In genomic region chr11:64742940-64743590, GRCh38 we compare ENCODE assay signal across 8 cellular contexts. TPM values are rescaled to one million over a fixed set of nuclear protein-coding genes. Genes with fewer than 3 reads are reported as not detected.
A peak's percentile ranks its signal among the peaks of the same experiment; 100 is the strongest.
DNase-seq lines count a peak whose midpoint lies in the region; ATAC-seq and TF ChIP-seq lines count a peak whose summit lies in the region.

No MANE protein-coding gene starts in this region.

- H3K79me1 ChIP-seq in H9 (ENCODE audit: insufficient read depth, low read depth, low read length, poor library complexity, severe bottlenecking), result no peaks in the 10 kb centered on the region

- peaks cover 43% of the 10 kb centered on the region for H3K23me2 ChIP-seq in H9 (ENCODE audit: insufficient read length, low read depth, low read length, poor library complexity, severe bottlenecking)

- H3K36me3 ChIP-seq in urinary bladder (ENCODE audit: insufficient read depth), result no peaks in the 10 kb centered on the region

- TF ChIP-seq CTCF in AG10803 (conservative IDR thresholded peaks at IDR 0.05; ENCODE audit: low read length), result peak; percentile 56
- peak; percentile 92 for TF ChIP-seq CTCF in H9 (conservative IDR thresholded peaks at IDR 0.05)
- TF ChIP-seq CTCF in RWPE1 (conservative IDR thresholded peaks at IDR 0.05; ENCODE audit: low read depth), result peak; percentile 84
- TF ChIP-seq CTCF in progenitor cell of endocrine pancreas (IDR thresholded peaks at IDR 0.05; ENCODE audit: unreplicated experiment), result peak; percentile 81

- H3K36me3 Mint-ChIP-seq in H9 (ENCODE audit: insufficient read depth in 1 of 3, low read depth in 3 of 3), result peaks cover 0 to 6% (median 0%) of the 10 kb centered on the region in 3 experiments; a peak in 2 of 7 replicates
- H3K36me3 Mint-ChIP-seq in progenitor cell of endocrine pancreas (ENCODE audit: insufficient read depth), result no peaks in the 10 kb centered on the region

- H3K9me3 Mint-ChIP-seq in H9 (no peaks in the 10 kb centered on the region), progenitor cell of endocrine pancreas (ENCODE audit: low read depth) (no peaks in the 10 kb centered on the region)

- H2AFZ ChIP-seq in H9 (ENCODE audit: low read length), result no peak overlapping the region

- no peak overlapping the region for H2AK5ac ChIP-seq in H9 (ENCODE audit: insufficient read length, low read length)

- H2BK120ac ChIP-seq in H9 (ENCODE audit: low read depth, low read length, poor library complexity, severe bottlenecking), result no peak overlapping the region

- intact Hi-C loops in cardiac septum (cut with DNase I), result no loop called here

- DNase-seq in AG10803 (ENCODE audit: low read depth) (peak; percentile 32), H9 (peak; percentile 76), RWPE1 (ENCODE audit: low spot score) (peak; percentile 83), cardiac septum (ENCODE audit: low spot score) (peak; percentile 95), progenitor cell of endocrine pancreas (ENCODE audit: low spot score, unreplicated experiment) (peak; percentile 55)
- DNase-seq in activated naive CD4-positive, alpha-beta T cell treated with anti-CD3 and anti-CD28 coated beads, Interleukin-2, amount 50 U/mL, for 16 hours, result peak; percentile 77

- no peak overlapping the region for H2BK15ac ChIP-seq in H9 (ENCODE audit: low read depth, low read length)

- H2BK5ac ChIP-seq in H9 (ENCODE audit: insufficient read length, low read length), result no peak overlapping the region

- H3K4me2 ChIP-seq in H9 (ENCODE audit: insufficient read depth, insufficient read length, low read length), result peak overlapping the region; percentile 68

- H3K27ac ChIP-seq in H9 (ENCODE audit: insufficient read length, low read depth, low read length), result no peak overlapping the region
- no peak overlapping the region for H3K27ac ChIP-seq in RWPE1
- no peak overlapping the region for H3K27ac ChIP-seq in urinary bladder (ENCODE audit: low read depth)

- H3K4me3 Mint-ChIP-seq in H9, result peak overlapping the region in 1 of 2 experiments; percentile 42; a peak in 1 of 5 replicates
- no peak overlapping the region for H3K4me3 Mint-ChIP-seq in progenitor cell of endocrine pancreas (ENCODE audit: low read depth)

- no peak overlapping the region for H2BK12ac ChIP-seq in H9 (ENCODE audit: insufficient read length, low read depth, low read length)

- ATAC-seq in HG03457 (IDR thresholded peaks at IDR 0.05; ENCODE audit: unreplicated experiment), result no peak

- no peak overlapping the region for H2BK20ac ChIP-seq in H9 (ENCODE audit: low read depth, low read length, poor library complexity, severe bottlenecking)

- H3K23ac ChIP-seq in H9 (ENCODE audit: insufficient read length, low read depth, low read length), result no peak overlapping the region

- no peaks in the 10 kb centered on the region for H3K9me3 ChIP-seq in H9 (ENCODE audit: control insufficient read depth, low read depth, low read length)

- H3K4me1 ChIP-seq in H9 (ENCODE audit: insufficient read depth, low read length) (no peaks in the 10 kb centered on the region; the same call in 1 of the 2 replicates), urinary bladder (ENCODE audit: insufficient read depth) (peaks cover 2% of the 10 kb centered on the region)

- H3K27ac Mint-ChIP-seq in H9, result no peak overlapping the region
- H3K27ac Mint-ChIP-seq in progenitor cell of endocrine pancreas, result no peak overlapping the region

- CTCF ChIA-PET in RWPE1 (lab: Yijun Ruan, JAX), result interaction anchor here (0.6 to 3.0 kb wide), 18 partner anchors 12 to 740 kb away, joined by 3 to 15 read pairs (median 4); partner anchors contain the start of gene PYGM

- H3K14ac ChIP-seq in H9 (ENCODE audit: insufficient read depth, low read length), result no peak overlapping the region; the same call in 1 of the 2 replicates

- H3K4ac ChIP-seq in H9 (ENCODE audit: low read depth, low read length), result no peak overlapping the region

- H4K8ac ChIP-seq in H9 (replicated peaks; ENCODE audit: insufficient read length, low read depth, low read length), result no peak overlapping the region

- H4K91ac ChIP-seq in H9 (ENCODE audit: insufficient read length, low read depth, low read length), result no peak overlapping the region

- WGBS in H9 (ENCODE audit: extremely low coverage, insufficient read length, low lambda C conversion rate), result no CpG with 5 or more reads among the region's 53 CpGs
- WGBS in urinary bladder, result under 1% methylated on average over 53 of the region's 53 CpGs

- H3K79me2 ChIP-seq in H9 (ENCODE audit: insufficient read depth, low read length), result no peaks in the 10 kb centered on the region

- no peak overlapping the region for H3K9ac ChIP-seq in H9 (ENCODE audit: extremely low read depth, insufficient read length, low read length)

- peaks cover 1% of the 10 kb centered on the region; the same call in 1 of the 2 replicates for H3K27me3 ChIP-seq in H9 (ENCODE audit: insufficient read depth, low read length)

- H3T11ph ChIP-seq in H9 (ENCODE audit: low read length), result no peak overlapping the region

- H3K27me3 Mint-ChIP-seq in H9 (ENCODE audit: low read depth), result peaks cover 55% of the 10 kb centered on the region
- peaks cover 68% of the 10 kb centered on the region for H3K27me3 Mint-ChIP-seq in progenitor cell of endocrine pancreas

- POLR2A ChIA-PET in RWPE1 (lab: Yijun Ruan, JAX; ENCODE audit: low non-redundant PET), result no interaction called here

- no peaks in the 10 kb centered on the region for H4K20me1 ChIP-seq in H9 (ENCODE audit: control insufficient read depth, insufficient read depth, insufficient read length)

- peaks cover 40 to 43% of the 10 kb centered on the region in 2 experiments for H3K4me1 Mint-ChIP-seq in H9
- peaks cover 8% of the 10 kb centered on the region for H3K4me1 Mint-ChIP-seq in progenitor cell of endocrine pancreas (ENCODE audit: low read depth)

- no peak overlapping the region for H3K56ac ChIP-seq in H9 (ENCODE audit: insufficient read length, low read depth, low read length)

- H3K4me3 ChIP-seq in AG10803 (ENCODE audit: low read length), result peak overlapping the region; percentile 57
- peak overlapping the region; percentile 54 for H3K4me3 ChIP-seq in urinary bladder (ENCODE audit: low read depth, low read length)

- H4K5ac ChIP-seq in H9 (ENCODE audit: insufficient read length, low read depth, low read length), result no peak overlapping the region

- H3K18ac ChIP-seq in H9 (ENCODE audit: insufficient read length, low read depth, low read length), result no peak overlapping the region

RNA-seq across cellular contexts. Expression of gene RASGRP2, which starts 0.9 kb away (rescaled TPM):
- total RNA-seq in H9 (2021), result 24.0 and 26.9 TPM in 2 replicates
- total RNA-seq in cardiac septum, result 30.8 TPM
- total RNA-seq in progenitor cell of endocrine pancreas, result 0.53 and 0.73 TPM in 2 replicates
- total RNA-seq in urinary bladder, result 7.6 TPM
- 46.1 TPM for polyA plus RNA-seq in urinary bladder

RNA-seq across cellular contexts. Expression of gene PYGM, which starts 16.7 kb away (rescaled TPM):
- 3.6 TPM in 2 replicates for total RNA-seq in H9 (2021)
- total RNA-seq in cardiac septum, result 42.5 TPM
- total RNA-seq in progenitor cell of endocrine pancreas, result 1.4 and 1.6 TPM in 2 replicates
- 15.1 TPM for total RNA-seq in urinary bladder
- 33.6 TPM for polyA plus RNA-seq in urinary bladder

RNA-seq across cellular contexts. Expression of gene NRXN2, which starts 20.1 kb away (rescaled TPM):
- 3.9 and 4.8 TPM in 2 replicates for total RNA-seq in H9 (2021)
- total RNA-seq in cardiac septum, result 3.5 TPM
- total RNA-seq in progenitor cell of endocrine pancreas, result 0.17 and 0.60 TPM in 2 replicates
- total RNA-seq in urinary bladder, result 11.5 TPM
- 30.5 TPM for polyA plus RNA-seq in urinary bladder

RNA-seq across cellular contexts. Expression of gene SF1, which starts 35.3 kb away (rescaled TPM):
- total RNA-seq in H9 (2021), result 514 and 528 TPM in 2 replicates
- total RNA-seq in cardiac septum, result 175 TPM
- 500 and 503 TPM in 2 replicates for total RNA-seq in progenitor cell of endocrine pancreas
- 111 TPM for total RNA-seq in urinary bladder
- 115 TPM for polyA plus RNA-seq in urinary bladder

RNA-seq across cellular contexts. Expression of gene MAP4K2, which starts 59.9 kb away (rescaled TPM):
- total RNA-seq in H9 (2021) (21.6 and 24.7 TPM in 2 replicates), cardiac septum (6.7 TPM), progenitor cell of endocrine pancreas (12.7 and 13.3 TPM in 2 replicates), urinary bladder (11.7 TPM)
- 13.9 TPM for polyA plus RNA-seq in urinary bladder

Comparison
In these comparisons a context has a peak if more than half of its experiments do, and no peak if none do; other contexts are left out.
1. DNase-seq: peak in every context shown above with its lines; median percentile 95 in cardiac septum; 83 in RWPE1; 77 in activated naive CD4-positive, alpha-beta T cell treated with anti-CD3 and anti-CD28 coated beads, Interleukin-2, amount 50 U/mL, for 16 hours; 76 in H9; 55 in progenitor cell of endocrine pancreas; 32 in AG10803.